ENCODE assay signal across 18 cellular contexts in genomic region chr6:1841131-1841530, GRCh38.
"Had no signal": no experiment of that assay in that cellular context is flagged by ENCODE, and none has a peak within 500 bp of the region (broad histone marks: within the 10 kb centered on the region; RNA-seq: fewer than 3 reads in every experiment).

No MANE protein-coding gene starts in this region.

- H3K4me3 ChIP-seq: gastroesophageal sphincter, psoas muscle had no signal

- H3K27me3 ChIP-seq: gastroesophageal sphincter, heart left ventricle had no signal

- H3K4me1 ChIP-seq: psoas muscle had no signal

- H3K9me3 Mint-ChIP-seq: activated naive CD4-positive, alpha-beta T cell treated with anti-CD3 and anti-CD28 coated beads, Interleukin-2, amount 10 ng/mL, durations not matched to agents 7 days and 5 days; activated naive CD8-positive, alpha-beta T cell treated with anti-CD3 and anti-CD28 coated beads, Interleukin-2, amount 50 U/mL, for 24 hours; activated T-cell treated with anti-CD3 and anti-CD28 coated beads, Interleukin-2, amount 50 U/mL, for 4 hours; effector memory CD8-positive, alpha-beta T cell; stimulated activated naive CD8-positive, alpha-beta T cell treated with anti-CD3 and anti-CD28 coated beads, Interleukin-15, Interleukin-2, amounts not matched to agents 100 ng/mL and 50 ng/mL, for 24 hours had no signal

- H3K27me3 Mint-ChIP-seq: activated naive CD4-positive, alpha-beta T cell treated with anti-CD3 and anti-CD28 coated beads, Interleukin-2, amount 10 ng/mL, durations not matched to agents 7 days and 5 days; activated naive CD8-positive, alpha-beta T cell treated with anti-CD3 and anti-CD28 coated beads, Interleukin-2, amount 50 U/mL, for 24 hours; effector memory CD8-positive, alpha-beta T cell; naive B cell; stimulated activated naive CD8-positive, alpha-beta T cell treated with anti-CD3 and anti-CD28 coated beads, Interleukin-15, Interleukin-2, amounts not matched to agents 100 ng/mL and 50 ng/mL, for 24 hours had no signal

- H3K36me3 ChIP-seq: gastroesophageal sphincter, heart left ventricle had no signal

- H3K4me1 Mint-ChIP-seq: activated naive CD4-positive, alpha-beta T cell treated with anti-CD3 and anti-CD28 coated beads, Interleukin-2, amount 10 ng/mL, durations not matched to agents 7 days and 5 days; activated naive CD8-positive, alpha-beta T cell treated with anti-CD3 and anti-CD28 coated beads, Interleukin-2, amount 50 U/mL, for 24 hours had no signal

- H3K27ac ChIP-seq: gastroesophageal sphincter, psoas muscle had no signal

- DNase-seq: activated CD4-positive, alpha-beta T cell treated with anti-CD3 and anti-CD28 coated beads, Interleukin-2, amount 50 U/mL, for 1 hour; activated CD8-positive, alpha-beta memory T cell treated with anti-CD3 and anti-CD28 coated beads, Interleukin-2, amount 50 U/mL, for 4 hours; activated naive CD4-positive, alpha-beta T cell treated with anti-CD3 and anti-CD28 coated beads, Interleukin-2, amount 10 ng/mL, durations not matched to agents 7 days and 5 days; activated naive CD8-positive, alpha-beta T cell treated with anti-CD3 and anti-CD28 coated beads, Interleukin-2, amount 50 U/mL, for 24 hours; activated T-cell treated with anti-CD3 and anti-CD28 coated beads, Interleukin-2, amount 50 U/mL, for 4 hours; cerebellar nuclear complex; dermis blood vessel endothelial cell; effector memory CD8-positive, alpha-beta T cell; heart left ventricle; left ventricle myocardium superior; naive B cell; psoas muscle; small intestine; stimulated activated CD4-positive, alpha-beta T cell treated with anti-CD3 and anti-CD28 coated beads, Interleukin-15, amount 100 ng/mL, for 24 hours; stimulated activated CD4-positive, alpha-beta T cell treated with anti-CD3 and anti-CD28 coated beads, Interleukin-2, amount 100 ng/mL, for 48 hours had no signal

- H3K36me3 Mint-ChIP-seq: activated naive CD4-positive, alpha-beta T cell treated with anti-CD3 and anti-CD28 coated beads, Interleukin-2, amount 10 ng/mL, durations not matched to agents 7 days and 5 days; naive B cell had no signal

- H3K4me3 Mint-ChIP-seq: activated naive CD4-positive, alpha-beta T cell treated with anti-CD3 and anti-CD28 coated beads, Interleukin-2, amount 10 ng/mL, durations not matched to agents 7 days and 5 days; activated naive CD8-positive, alpha-beta T cell treated with anti-CD3 and anti-CD28 coated beads, Interleukin-2, amount 50 U/mL, for 24 hours; activated T-cell treated with anti-CD3 and anti-CD28 coated beads, Interleukin-2, amount 50 U/mL, for 4 hours; effector memory CD8-positive, alpha-beta T cell; naive B cell; neural crest cell; stimulated activated naive CD8-positive, alpha-beta T cell treated with anti-CD3 and anti-CD28 coated beads, Interleukin-15, Interleukin-2, amounts not matched to agents 100 ng/mL and 50 ng/mL, for 24 hours had no signal

- H3K9me3 ChIP-seq: gastroesophageal sphincter, psoas muscle had no signal

- H3K27ac Mint-ChIP-seq: activated naive CD4-positive, alpha-beta T cell treated with anti-CD3 and anti-CD28 coated beads, Interleukin-2, amount 10 ng/mL, durations not matched to agents 7 days and 5 days; activated naive CD8-positive, alpha-beta T cell treated with anti-CD3 and anti-CD28 coated beads, Interleukin-2, amount 50 U/mL, for 24 hours; effector memory CD8-positive, alpha-beta T cell; naive B cell; stimulated activated naive CD8-positive, alpha-beta T cell treated with anti-CD3 and anti-CD28 coated beads, Interleukin-15, Interleukin-2, amounts not matched to agents 100 ng/mL and 50 ng/mL, for 24 hours had no signal

- ATAC-seq: activated naive CD8-positive, alpha-beta T cell treated with anti-CD3 and anti-CD28 coated beads, Interleukin-2, amount 50 U/mL, for 24 hours; activated T-cell treated with anti-CD3 and anti-CD28 coated beads, Interleukin-2, amount 50 U/mL, for 4 hours; effector memory CD8-positive, alpha-beta T cell; heart left ventricle; left ventricle myocardium superior; psoas muscle had no signal
